Comparison of ENCODE assay signal across 8 cellular contexts in the genomic region with DNA sequence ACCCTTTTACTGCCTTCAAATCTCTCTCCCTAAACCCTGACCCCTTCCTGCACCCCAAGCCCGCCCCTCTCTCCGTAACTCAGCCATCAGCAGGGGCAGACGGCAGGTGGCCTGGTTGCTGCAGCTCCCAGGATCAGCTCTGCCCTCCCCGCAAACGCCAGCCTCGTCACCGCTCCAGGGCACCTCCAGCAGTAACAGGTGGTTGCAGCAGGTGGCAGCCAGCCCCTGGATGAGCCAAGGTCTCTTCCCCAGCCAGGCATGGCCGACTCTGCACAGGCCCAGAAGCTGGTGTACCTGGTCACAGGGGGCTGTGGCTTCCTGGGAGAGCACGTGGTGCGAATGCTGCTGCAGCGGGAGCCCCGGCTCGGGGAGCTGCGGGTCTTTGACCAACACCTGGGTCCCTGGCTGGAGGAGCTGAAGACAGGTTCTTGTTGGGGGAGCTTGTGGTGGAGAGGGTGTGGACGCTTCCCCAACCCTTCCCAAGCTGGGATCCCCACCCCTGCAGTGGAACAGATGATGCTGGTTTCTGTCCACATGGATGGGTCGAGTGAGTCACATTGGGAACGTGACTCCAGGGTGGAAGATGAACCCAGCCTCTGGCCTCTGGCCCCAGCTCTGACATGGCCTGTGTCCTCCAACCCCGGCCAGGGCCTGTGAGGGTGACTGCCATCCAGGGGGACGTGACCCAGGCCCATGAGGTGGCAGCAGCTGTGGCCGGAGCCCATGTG. TPM values are rescaled to one million over a fixed set of nuclear protein-coding genes. Genes with fewer than 3 reads are reported as not detected.
DNase-seq lines count a peak whose midpoint lies in the region; ATAC-seq and TF ChIP-seq lines count a peak whose summit lies in the region.
"Had no signal": no experiment of that assay in that cellular context is flagged by ENCODE, and none has a peak within 500 bp of the region (broad histone marks: within the 10 kb centered on the region; RNA-seq: fewer than 3 reads in every experiment).

No MANE protein-coding gene starts in this region.

- peak; percentile 92 for DNase-seq in H7
- peak; percentile 85 for DNase-seq in NCI-H345 treated with DMSO at 0.1 percent for 48 hours (lab: John Stamatoyannopoulos, UW; ENCODE audit: unreplicated experiment)
- peak; percentile 75 for DNase-seq in colonic mucosa
- no peak for DNase-seq in globus pallidus (ENCODE audit: low spot score)
- no peak for DNase-seq in HUDEP-2 (lab: John Stamatoyannopoulos, UW; ENCODE audit: unreplicated experiment in 76 of 76)

- no peaks in the 10 kb centered on the region for H3K9me3 ChIP-seq in colonic mucosa
- no peaks in the 10 kb centered on the region for H3K9me3 ChIP-seq in mucosa of rectum (ENCODE audit: control insufficient read depth in 2 of 2, low read length in 2 of 2)
- H3K9me3 ChIP-seq: SJSA1 had no signal

- intact Hi-C loops in colonic mucosa (cut with DNase I), result loop anchor here (2.0 to 10.0 kb wide), 4 partner anchors 111 to 882 kb away; no protein-coding TSS in a partner anchor

- H3K9ac ChIP-seq in colonic mucosa (ENCODE audit: low read depth in 2 of 2, low read length in 2 of 2) (peak overlapping the region; percentile 70 to 76), mucosa of rectum (ENCODE audit: low read depth in 1 of 2, low read length in 2 of 2) (peak overlapping the region; percentile 60 to 69)

- no peaks in the 10 kb centered on the region for H3K27me3 ChIP-seq in H7 (ENCODE audit: control insufficient read depth, insufficient read depth, low read length)
- no peaks in the 10 kb centered on the region for H3K27me3 ChIP-seq in colonic mucosa
- H3K27me3 ChIP-seq in mucosa of rectum (ENCODE audit: control insufficient read depth in 2 of 2, insufficient read depth in 2 of 2, low read length in 2 of 2), result no peaks in the 10 kb centered on the region
- H3K27me3 ChIP-seq: SJSA1 had no signal

- no peak for ATAC-seq in HG03457 (IDR thresholded peaks at IDR 0.05; ENCODE audit: unreplicated experiment)

- H3K4me3 ChIP-seq in H7 (ENCODE audit: insufficient read depth, low read depth, low read length) (peak overlapping the region; percentile 43), colonic mucosa (peak overlapping the region; percentile 56), mucosa of rectum (ENCODE audit: low read length in 2 of 2) (peak overlapping the region; percentile 77 to 80)
- H3K4me3 ChIP-seq: SJSA1 had no signal

- no peak for TF ChIP-seq CTCF in colonic mucosa (IDR thresholded peaks at IDR 0.05)

- H3K4me1 ChIP-seq in colonic mucosa (no peaks in the 10 kb centered on the region), mucosa of rectum (ENCODE audit: control insufficient read depth in 2 of 2, insufficient read depth in 2 of 2, low read length in 2 of 2) (peaks cover 5 to 12% of the 10 kb centered on the region in 2 donors)

- peak overlapping the region; percentile 53 for H3K27ac ChIP-seq in colonic mucosa
- H3K27ac ChIP-seq in mucosa of rectum (ENCODE audit: low read depth in 2 of 2, low read length in 2 of 2), result peak overlapping the region; percentile 52 to 63
- H3K27ac ChIP-seq: SJSA1 had no signal

- H3K36me3 ChIP-seq in H7 (replicated peaks; ENCODE audit: control insufficient read depth, insufficient read depth, low read length) (peaks cover 4% of the 10 kb centered on the region), colonic mucosa (no peaks in the 10 kb centered on the region), mucosa of rectum (ENCODE audit: control insufficient read depth in 2 of 2, insufficient read depth in 2 of 2, low read length in 2 of 2) (peaks cover 4 to 5% of the 10 kb centered on the region in 2 donors)

RNA-seq across cellular contexts. Expression of gene HSD3B7, which starts 0.6 kb away (rescaled TPM):
- 4.4 and 8.2 TPM in 2 replicates for total RNA-seq in H7 (2014; rRNA removed; shearing (Covaris generic))
- total RNA-seq in colonic mucosa, result 10 to 100 TPM; 19.0 to 20.9 TPM

RNA-seq across cellular contexts. Expression of gene STX1B, which starts 24.9 kb away (rescaled TPM):
- total RNA-seq in H7 (2014; rRNA removed; shearing (Covaris generic)), result 1.3 and 4.1 TPM in 2 replicates
- under 1 TPM; 0.35 to 0.52 TPM for total RNA-seq in colonic mucosa

RNA-seq across cellular contexts. Expression of gene SETD1A, which starts 28.0 kb away (rescaled TPM):
- total RNA-seq in H7 (2014; rRNA removed; shearing (Covaris generic)), result 4.1 and 5.0 TPM in 2 replicates
- 10 to 100 TPM; 11.6 to 15.9 TPM for total RNA-seq in colonic mucosa

RNA-seq across cellular contexts. Expression of gene ORAI3, which starts 36.7 kb away (rescaled TPM):
- 15.3 and 18.4 TPM in 2 replicates for total RNA-seq in H7 (2014; rRNA removed; shearing (Covaris generic))
- 10 to 100 TPM; 14.3 to 22.1 TPM for total RNA-seq in colonic mucosa

RNA-seq across cellular contexts. Expression of gene STX4, which starts 47.8 kb away (rescaled TPM):
- total RNA-seq in H7 (2014; rRNA removed; shearing (Covaris generic)), result 13.6 and 14.2 TPM in 2 replicates
- total RNA-seq in colonic mucosa, result 10 to 100 TPM; 70.8 to 71.4 TPM

Comparison
In these comparisons a context has a peak if more than half of its experiments do, and no peak if none do; other contexts are left out.
1. DNase-seq: peak in H7 (single experiment), NCI-H345 treated with DMSO at 0.1 percent for 48 hours (single experiment) and colonic mucosa (single experiment); none in globus pallidus (single experiment) and HUDEP-2 (0 of 76).
2. Peak in every context shown above with its lines, with median percentiles within 50 percentile points of each other: H3K4me3 ChIP-seq.